ENCODE assay signal across 11 cellular contexts in the genomic region with DNA sequence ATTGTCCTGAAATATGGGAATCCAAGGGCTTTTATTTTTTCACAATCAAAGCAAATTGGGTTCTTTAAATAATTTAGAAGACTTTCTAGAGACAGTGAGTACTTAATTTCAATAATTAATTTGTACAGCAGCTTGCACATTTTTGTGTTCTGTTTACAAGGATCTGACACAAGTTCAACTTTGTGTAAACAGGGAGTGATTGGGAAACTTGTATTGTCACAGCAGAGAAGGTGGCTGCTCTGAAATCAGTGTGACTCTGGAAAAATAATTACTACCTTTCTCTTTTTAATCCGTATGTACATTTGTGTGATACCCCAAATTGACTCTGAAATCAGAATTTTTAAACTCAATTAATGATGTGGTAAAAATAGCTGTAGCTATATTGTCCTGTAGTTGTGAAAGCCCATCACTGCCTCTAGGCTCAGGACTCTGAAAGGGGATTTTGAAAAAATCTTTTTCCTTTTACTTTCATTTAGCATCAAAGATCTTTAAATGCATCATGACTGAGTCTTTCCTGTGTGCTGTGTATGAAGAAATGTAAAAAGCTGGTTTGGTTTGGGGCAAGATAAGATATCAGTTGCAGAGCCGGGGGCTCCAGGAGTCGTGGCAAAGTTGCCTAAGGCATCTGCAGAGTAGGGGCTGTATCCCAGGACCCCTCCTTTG. TPM values are rescaled to one million over a fixed set of nuclear protein-coding genes. Genes with fewer than 3 reads are reported as not detected.
A peak's percentile ranks its signal among the peaks of the same experiment; 100 is the strongest.
DNase-seq lines count a peak whose midpoint lies in the region; ATAC-seq and TF ChIP-seq lines count a peak whose summit lies in the region.
"Had no signal": no experiment of that assay in that cellular context is flagged by ENCODE, and none has a peak within 500 bp of the region (broad histone marks: within the 10 kb centered on the region; RNA-seq: fewer than 3 reads in every experiment).

No MANE protein-coding gene starts in this region.

- H3K9ac ChIP-seq in mammary epithelial cell (ENCODE audit: insufficient read depth, low read length) = no peak overlapping the region

- no peak for TF ChIP-seq POLR2A in body of pancreas (IDR thresholded peaks at IDR 0.05)

- H3K4me3 ChIP-seq in fibroblast of villous mesenchyme (ENCODE audit: low read depth, low read length) (no peak overlapping the region), mammary epithelial cell (replicated peaks in 1 of 3; ENCODE audit: insufficient read depth in 1 of 3, low read depth in 2 of 3, low read length in 3 of 3) (no peak overlapping the region), body of pancreas (no peak overlapping the region)

- ATAC-seq in GM18873 (IDR thresholded peaks at IDR 0.05; ENCODE audit: low FRiP score, unreplicated experiment) = peak; percentile 93
- peak; percentile 90 for ATAC-seq in GM21576 (IDR thresholded peaks at IDR 0.05; ENCODE audit: unreplicated experiment)
- peak; percentile 86 for ATAC-seq in HG03159 (IDR thresholded peaks at IDR 0.05; ENCODE audit: unreplicated experiment)
- no peak for ATAC-seq in body of pancreas
- ATAC-seq: esophagus mucosa had no signal

- no peak overlapping the region for H3K4me2 ChIP-seq in mammary epithelial cell (ENCODE audit: insufficient read depth, low read depth, low read length)

- intact Hi-C loops in mammary epithelial cell (cut with micrococcal nuclease) (loop anchor here (10.0 kb wide), 1 partner anchor 1158 kb away; no protein-coding TSS in a partner anchor), body of pancreas (cut with DNase I) (loop anchor here (5.0 kb wide), 1 partner anchor 415 kb away; no protein-coding TSS in a partner anchor)

- H3K9me3 ChIP-seq in mammary epithelial cell (replicated peaks; ENCODE audit: insufficient read depth, low read length) = no peaks in the 10 kb centered on the region
- no peaks in the 10 kb centered on the region for H3K9me3 ChIP-seq in body of pancreas

- dilution Hi-C loops in mammary epithelial cell (cut with HindIII; ENCODE audit: low sequenced_read_pairs) = no loop called here

- no peaks in the 10 kb centered on the region for H4K20me1 ChIP-seq in mammary epithelial cell (ENCODE audit: insufficient read depth, low read length)

- H3K79me2 ChIP-seq in mammary epithelial cell (ENCODE audit: insufficient read depth, low read length) = no peaks in the 10 kb centered on the region

- DNase-seq in fibroblast of villous mesenchyme (ENCODE audit: low read depth) (peak; percentile 4), mammary epithelial cell (no peak), NCI-H1694 (lab: John Stamatoyannopoulos, UW) (no peak), body of pancreas (no peak)
- DNase-seq: activated CD4-positive, alpha-beta T cell treated with anti-CD3 and anti-CD28 coated beads for 4 hours; NCI-H1417 treated with DMSO at 0.1 percent for 48 hours; SHP77 had no signal

- H2AFZ ChIP-seq in mammary epithelial cell (ENCODE audit: low read depth, low read length) = no peak overlapping the region

- CTCF ChIA-PET in mammary epithelial cell (lab: Charles Lee; ENCODE audit: low non-redundant PET) = no interaction called here

- no TSS peak for BruUV-seq in mammary epithelial cell (replicated peaks; lab: Mats Ljungman, UMichigan)

- in situ Hi-C loops in mammary epithelial cell (cut with MboI; ENCODE audit: low sequenced_read_pairs in 2 of 2) = loop anchor here (5.0 to 10.0 kb wide), 2 partner anchors 408 to 410 kb away; no protein-coding TSS in a partner anchor

- WGBS in mammary epithelial cell (ENCODE audit: low coverage, missing lambda C conversion rate) = 58% methylated on average over 3 of the region's 3 CpGs
- 41 to 48% methylated on average over 3 of the region's 3 CpGs for WGBS in body of pancreas, 2 donors

- H3K27ac ChIP-seq in mammary epithelial cell (ENCODE audit: insufficient read depth, low read depth, low read length) = no peak overlapping the region
- H3K27ac ChIP-seq in body of pancreas = no peak overlapping the region

- H3K27me3 ChIP-seq in mammary epithelial cell (ENCODE audit: insufficient read depth, low read length) (peaks cover 7% of the 10 kb centered on the region), body of pancreas (no peaks in the 10 kb centered on the region)

- no peaks in the 10 kb centered on the region for H3K4me1 ChIP-seq in mammary epithelial cell (ENCODE audit: insufficient read depth, low read length)
- no peaks in the 10 kb centered on the region for H3K4me1 ChIP-seq in body of pancreas

- H3K36me3 ChIP-seq in mammary epithelial cell (ENCODE audit: insufficient read depth, low read length) (no peaks in the 10 kb centered on the region), body of pancreas (replicated peaks in 1 of 2; ENCODE audit: insufficient read depth in 1 of 2, low read depth in 2 of 2) (no peaks in the 10 kb centered on the region)

- no peak for TF ChIP-seq CTCF in fibroblast of villous mesenchyme (IDR thresholded peaks at IDR 0.05; ENCODE audit: insufficient read depth, low read depth, low read length)
- TF ChIP-seq CTCF in mammary epithelial cell (conservative IDR thresholded peaks at IDR 0.05 in 1 of 2, IDR thresholded peaks at IDR 0.05 in 1 of 2; ENCODE audit: extremely low read depth in 1 of 2, insufficient read depth in 1 of 2, low read depth in 1 of 2, low read length in 2 of 2) = no peak
- TF ChIP-seq CTCF in body of pancreas (IDR thresholded peaks at IDR 0.05) = no peak

RNA-seq across cellular contexts. Expression of a gene that starts 45.1 kb away (rescaled TPM):
- 95.7 and 142 TPM in 2 replicates for total RNA-seq in fibroblast of villous mesenchyme
- 10 to 100 TPM; 35.3 to 92.5 TPM for total RNA-seq in mammary epithelial cell
- 27.7 TPM for polyA plus RNA-seq in mammary epithelial cell
- polyA minus RNA-seq in mammary epithelial cell = 23.1 TPM
- total RNA-seq in body of pancreas = 10 to 100 TPM; 33.3 to 54.2 TPM
